Comparison of ENCODE assay signal across 8 cellular contexts in genomic region chr2:11465485-11466306, GRCh38. TPM values are rescaled to one million over a fixed set of nuclear protein-coding genes. Genes with fewer than 3 reads are reported as not detected.
DNase-seq lines count a peak whose midpoint lies in the region; ATAC-seq lines count a peak whose summit lies in the region.

TSS of gene E2F6 (minus strand) at chr2:11466161. CDS start at chr2:11465879, 282 bp downstream.

- H2BK12ac ChIP-seq in mesenchymal stem cell (ENCODE audit: low read length in 2 of 2) = peak within 1 kb of the TSS in 1 of 2 experiments; percentile 83

- peak within 1 kb of the TSS; percentile 96 for H4K91ac ChIP-seq in mesenchymal stem cell (ENCODE audit: low read length)

- no peaks in the 10 kb centered on the region for H3K27me3 ChIP-seq in CD8-positive, alpha-beta memory T cell (ENCODE audit: insufficient read depth, low read length, poor library complexity, severe bottlenecking)
- peaks cover 12% of the 10 kb centered on the region for H3K27me3 ChIP-seq in HUES48 (ENCODE audit: control insufficient read depth, insufficient read depth, low read length)
- H3K27me3 ChIP-seq in NT2/D1 (ENCODE audit: insufficient read depth, insufficient read length) = no peaks in the 10 kb centered on the region
- H3K27me3 ChIP-seq in mesenchymal stem cell (ENCODE audit: control insufficient read depth in 1 of 2, insufficient read depth in 1 of 2, low read length in 2 of 2) = peaks cover 0 to 7% of the 10 kb centered on the region in 2 experiments

- CTCF ChIA-PET in CD8-positive, alpha-beta memory T cell (lab: Charles Lee) = interaction anchor here (1.2 to 2.6 kb wide), 7 partner anchors 12 to 333 kb away, joined by 3 to 16 read pairs (median 3); a partner anchor contains a TSS

- peak within 1 kb of the TSS in 1 of 2 experiments; percentile 77 for H3K14ac ChIP-seq in mesenchymal stem cell (ENCODE audit: low read length in 2 of 2)

- POLR2A ChIA-PET in CD8-positive, alpha-beta memory T cell (lab: Charles Lee) = interaction anchor here (1.0 to 1.3 kb wide), 3 partner anchors 121 to 360 kb away, joined by 3 to 6 read pairs (median 4); partner anchors contain the start of genes ROCK2 and SLC66A3

- peak within 1 kb of the TSS; percentile 72 to 97 (median 88) for H3K27ac Mint-ChIP-seq in CD8-positive, alpha-beta memory T cell
- peak within 1 kb of the TSS; percentile 85 to 88 for H3K27ac Mint-ChIP-seq in effector memory CD8-positive, alpha-beta T cell

- peaks cover 0 to 10% (median 0%) of the 10 kb centered on the region in 3 donors for H3K36me3 Mint-ChIP-seq in CD8-positive, alpha-beta memory T cell
- peaks cover 25% of the 10 kb centered on the region for H3K36me3 Mint-ChIP-seq in effector memory CD8-positive, alpha-beta T cell (ENCODE audit: insufficient read depth)

- peaks cover 16% of the 10 kb centered on the region for H3K4me1 ChIP-seq in CD8-positive, alpha-beta memory T cell (ENCODE audit: insufficient read depth, low read length)
- no peaks in the 10 kb centered on the region for H3K4me1 ChIP-seq in HUES48 (ENCODE audit: control insufficient read depth, insufficient read depth, low read length)
- H3K4me1 ChIP-seq in NT2/D1 (ENCODE audit: insufficient read depth, insufficient read length) = no peaks in the 10 kb centered on the region
- H3K4me1 ChIP-seq in mesenchymal stem cell (ENCODE audit: control insufficient read depth, insufficient read depth, low read depth, low read length) = peaks cover 10% of the 10 kb centered on the region

- H3K27me3 Mint-ChIP-seq in CD8-positive, alpha-beta memory T cell = peaks cover 0 to 2% of the 10 kb centered on the region in 2 donors
- no peaks in the 10 kb centered on the region for H3K27me3 Mint-ChIP-seq in effector memory CD8-positive, alpha-beta T cell

- no peaks in the 10 kb centered on the region for H3K9me3 ChIP-seq in CD8-positive, alpha-beta memory T cell (ENCODE audit: low read length)
- H3K9me3 ChIP-seq in HUES48 (ENCODE audit: control insufficient read depth, insufficient read depth, low read length) (no peaks in the 10 kb centered on the region), NT2/D1 (ENCODE audit: insufficient read depth, low read length) (peaks cover 3% of the 10 kb centered on the region; the same call in 1 of the 2 replicates), mesenchymal stem cell (ENCODE audit: control insufficient read depth, low read length) (no peaks in the 10 kb centered on the region)

- peaks cover 31 to 54% (median 49%) of the 10 kb centered on the region in 3 donors for H3K4me1 Mint-ChIP-seq in CD8-positive, alpha-beta memory T cell
- H3K4me1 Mint-ChIP-seq in effector memory CD8-positive, alpha-beta T cell (ENCODE audit: low read depth in 2 of 2) = peaks cover 14 to 36% of the 10 kb centered on the region in 2 donors

- no peaks in the 10 kb centered on the region for H3K9me3 Mint-ChIP-seq in CD8-positive, alpha-beta memory T cell
- no peaks in the 10 kb centered on the region for H3K9me3 Mint-ChIP-seq in effector memory CD8-positive, alpha-beta T cell

- H3K4me2 ChIP-seq in mesenchymal stem cell (ENCODE audit: low read length, poor library complexity, severe bottlenecking) = peak within 1 kb of the TSS; percentile 75

- H3K4ac ChIP-seq in mesenchymal stem cell (ENCODE audit: low read depth in 1 of 2, low read length in 2 of 2) = peak within 1 kb of the TSS; percentile 93 to 95

- peaks cover 3% of the 10 kb centered on the region for H3K36me3 ChIP-seq in CD8-positive, alpha-beta memory T cell (ENCODE audit: insufficient read depth, low read length)
- peaks cover 17% of the 10 kb centered on the region for H3K36me3 ChIP-seq in HUES48 (ENCODE audit: control insufficient read depth, insufficient read depth, low read length)
- H3K36me3 ChIP-seq in NT2/D1 (ENCODE audit: insufficient read depth, insufficient read length, low read length) = peaks cover 20% of the 10 kb centered on the region
- peaks cover 6 to 18% of the 10 kb centered on the region in 2 experiments for H3K36me3 ChIP-seq in mesenchymal stem cell (ENCODE audit: control insufficient read depth in 1 of 2, insufficient read depth in 2 of 2, low read depth in 1 of 2, low read length in 2 of 2)

- H3K79me1 ChIP-seq in mesenchymal stem cell (replicated peaks; ENCODE audit: low read length, poor library complexity, severe bottlenecking) = peaks cover 3% of the 10 kb centered on the region

- peak within 1 kb of the TSS; percentile 54 for H3K27ac ChIP-seq in CD8-positive, alpha-beta memory T cell (ENCODE audit: low read depth, low read length)
- H3K27ac ChIP-seq in HUES48 (ENCODE audit: low read depth, low read length) (peak within 1 kb of the TSS; percentile 79), mesenchymal stem cell (ENCODE audit: low read length, poor library complexity, severe bottlenecking) (peak within 1 kb of the TSS; percentile 47)

- under 1% methylated on average over 76 of the region's 86 CpGs for WGBS in mesenchymal stem cell

- peak; percentile 80 to 88 (median 85) for DNase-seq in CD8-positive, alpha-beta memory T cell
- DNase-seq in NT2/D1 (ENCODE audit: low read depth, low spot score) (peak; percentile 85), mesenchymal stem cell (peak; percentile 93)
- peak; percentile 83 to 85 (median 84) for DNase-seq in activated CD8-positive, alpha-beta memory T cell treated with anti-CD3 and anti-CD28 coated beads for 48 hours (ENCODE audit: low read depth in 2 of 3, low spot score in 2 of 3)
- peak; percentile 76 to 81 (median 79) for DNase-seq in effector memory CD8-positive, alpha-beta T cell
- DNase-seq in stimulated activated CD8-positive, alpha-beta memory T cell treated with anti-CD3 and anti-CD28 coated beads, Interleukin-12 subunit alpha, Interleukin-12 subunit beta, amount 100 ng/mL, for 24 hours (ENCODE audit: extremely low read depth) = peak; percentile 52

- peak within 1 kb of the TSS; percentile 11 for H2BK5ac ChIP-seq in mesenchymal stem cell (ENCODE audit: low read depth, low read length, poor library complexity, severe bottlenecking)

- H3K18ac ChIP-seq in mesenchymal stem cell (ENCODE audit: low read depth in 1 of 2, low read length in 2 of 2) = peak within 1 kb of the TSS; percentile 46 to 96

- H3K9ac ChIP-seq in HUES48 (ENCODE audit: low read depth, low read length) (peak within 1 kb of the TSS; percentile 5; the same call in 1 of the 2 replicates), NT2/D1 (ENCODE audit: insufficient read length, low read depth) (peak within 1 kb of the TSS; percentile 64), mesenchymal stem cell (ENCODE audit: low read length) (peak within 1 kb of the TSS; percentile 91)

- peak; percentile 61 for ATAC-seq in GM21360 (IDR thresholded peaks at IDR 0.05; ENCODE audit: unreplicated experiment)
- ATAC-seq in effector memory CD8-positive, alpha-beta T cell (replicated peaks) = peak; percentile 74

- peak within 1 kb of the TSS; percentile 88 for H3K4me3 ChIP-seq in CD8-positive, alpha-beta memory T cell (ENCODE audit: low read length)
- H3K4me3 ChIP-seq in HUES48 (ENCODE audit: low read depth, low read length) (peak within 1 kb of the TSS; percentile 48), NT2/D1 (ENCODE audit: insufficient read length, low read depth) (peak within 1 kb of the TSS; percentile 53), mesenchymal stem cell (ENCODE audit: insufficient read depth in 1 of 2, low read depth in 1 of 2, low read length in 2 of 2) (peak within 1 kb of the TSS; percentile 90 to 93)

- peak within 1 kb of the TSS; percentile 99 for H4K8ac ChIP-seq in mesenchymal stem cell (ENCODE audit: low read length)

- H2BK15ac ChIP-seq in mesenchymal stem cell (ENCODE audit: low read depth, poor library complexity, severe bottlenecking) = no peak within 1 kb of the TSS

- H2BK120ac ChIP-seq in mesenchymal stem cell (ENCODE audit: low read depth, low read length) = peak within 1 kb of the TSS; percentile 93

- peak within 1 kb of the TSS; percentile 65 for H2AFZ ChIP-seq in mesenchymal stem cell (ENCODE audit: low read depth, low read length)

- H3K4me3 Mint-ChIP-seq in CD8-positive, alpha-beta memory T cell = peak within 1 kb of the TSS; percentile 86 to 98 (median 88)
- H3K4me3 Mint-ChIP-seq in effector memory CD8-positive, alpha-beta T cell = peak within 1 kb of the TSS; percentile 96 to 97

- peak within 1 kb of the TSS in 1 of 2 experiments; percentile 90 for H3K23ac ChIP-seq in mesenchymal stem cell (ENCODE audit: low read length in 2 of 2)

- no peak within 1 kb of the TSS for H2AK5ac ChIP-seq in mesenchymal stem cell (ENCODE audit: low read length, severe bottlenecking)

RNA-seq across cellular contexts. Expression of gene E2F6, which starts in this region (rescaled TPM):
- 10 to 100 TPM; 13.9 to 14.7 TPM for total RNA-seq in CD8-positive, alpha-beta memory T cell
- 4.5 TPM for polyA plus RNA-seq in CD8-positive, alpha-beta memory T cell
- 11.7 TPM for polyA plus RNA-seq in mesenchymal stem cell (2013, experiment 1 of 2)
- polyA plus RNA-seq in mesenchymal stem cell (2013, experiment 2 of 2) = 12.0 TPM

Comparison
In these comparisons a context has a peak if more than half of its experiments do, and no peak if none do; other contexts are left out.
1. Peak in every context shown above with its lines: DNase-seq, ATAC-seq, H3K4me3 ChIP-seq and H3K27ac ChIP-seq.
2. H3K9ac ChIP-seq: peak in every context shown above with its lines; median percentile 91 in mesenchymal stem cell; 64 in NT2/D1; 5 in HUES48.